Comparison of ENCODE assay signal across 18 cellular contexts in the genomic region with DNA sequence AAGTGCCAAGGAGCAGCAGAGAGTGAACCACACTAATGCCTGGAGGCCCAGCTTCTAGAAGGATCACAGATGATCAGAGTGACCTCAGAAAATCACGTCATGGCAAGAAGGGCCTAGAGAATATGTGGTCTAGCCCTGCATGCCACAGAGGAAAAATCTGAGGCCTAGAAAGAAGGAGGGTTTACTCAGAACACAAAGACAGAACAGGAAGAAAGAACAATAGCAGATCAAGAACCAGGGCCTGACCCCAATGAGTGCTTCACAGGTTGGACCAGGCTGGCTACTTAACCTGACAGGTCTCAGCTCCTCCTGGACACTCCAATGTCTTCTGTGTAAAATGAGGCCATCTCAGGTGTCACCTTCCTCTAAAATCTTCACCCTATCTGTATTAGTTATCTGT. TPM values are rescaled to one million over a fixed set of nuclear protein-coding genes. Genes with fewer than 3 reads are reported as not detected.
DNase-seq lines count a peak whose midpoint lies in the region; ATAC-seq and TF ChIP-seq lines count a peak whose summit lies in the region.
"Had no signal": no experiment of that assay in that cellular context is flagged by ENCODE, and none has a peak within 500 bp of the region (broad histone marks: within the 10 kb centered on the region; RNA-seq: fewer than 3 reads in every experiment).

No MANE protein-coding gene starts in this region.

- peak overlapping the region; percentile 38 for H3K27ac Mint-ChIP-seq in T-helper 2 cell treated with Interferon-gamma antibody and Interleukin-4, amounts not matched to agents 5 μg/mL and 100 μg/mL, for 36 hours
- peak overlapping the region; percentile 17 for H3K27ac Mint-ChIP-seq in activated T-helper 1 cell treated with anti-CD3 and anti-CD28 coated beads, Interleukin-12 subunit alpha, Interleukin-12 subunit beta, Interleukin-2, Interleukin-4 antibody, amounts not matched to agents 30 ng/mL and 10 ng/mL and 1 ng/mL, durations not matched to agents 14 hours and 24 hours and 36 hours
- H3K27ac Mint-ChIP-seq in osteocyte (ENCODE audit: unreplicated experiment), result no peak overlapping the region

- H3K9me3 Mint-ChIP-seq in T-helper 2 cell treated with Interferon-gamma antibody and Interleukin-4, amounts not matched to agents 5 μg/mL and 100 μg/mL, for 36 hours, result peaks cover 15% of the 10 kb centered on the region
- peaks cover 10% of the 10 kb centered on the region for H3K9me3 Mint-ChIP-seq in activated T-helper 1 cell treated with anti-CD3 and anti-CD28 coated beads, Interleukin-12 subunit alpha, Interleukin-12 subunit beta, Interleukin-2, Interleukin-4 antibody, amounts not matched to agents 30 ng/mL and 10 ng/mL and 1 ng/mL, durations not matched to agents 14 hours and 24 hours and 36 hours
- H3K9me3 Mint-ChIP-seq in osteocyte (ENCODE audit: unreplicated experiment), result peaks cover 13% of the 10 kb centered on the region

- peak; percentile 17 for DNase-seq in activated CD8-positive, alpha-beta memory T cell treated with anti-CD3 and anti-CD28 coated beads for 24 hours
- no peak for DNase-seq in activated CD8-positive, alpha-beta memory T cell treated with anti-CD3 and anti-CD28 coated beads, Interleukin-2, amount 50 U/mL, for 4 hours
- no peak for DNase-seq in T-helper 2 cell treated with Interferon-gamma antibody and Interleukin-4, amounts not matched to agents 5 μg/mL and 100 μg/mL, for 36 hours (ENCODE audit: low spot score)
- no peak for DNase-seq in activated T-helper 1 cell treated with anti-CD3 and anti-CD28 coated beads, Interleukin-12 subunit alpha, Interleukin-12 subunit beta, Interleukin-2, Interleukin-4 antibody, amounts not matched to agents 30 ng/mL and 10 ng/mL and 1 ng/mL, durations not matched to agents 14 hours and 24 hours and 36 hours (ENCODE audit: low spot score)
- DNase-seq in osteocyte (ENCODE audit: extremely low spot score, unreplicated experiment) (peak; percentile 34), NCI-H524 treated with DMSO at 0.1 percent for 48 hours (lab: John Stamatoyannopoulos, UW) (no peak), NCI-H1930 (lab: John Stamatoyannopoulos, UW) (no peak)
- DNase-seq: 8988T, AML-193, H7, Karpas-422, MV-4-11, NCI-H1694, NCI-H2081 treated with DMSO at 0.1 percent for 48 hours, NCI-H446, NCI-H526 treated with DMSO at 0.1 percent for 48 hours, OCI-M1 had no signal

- no peak for ATAC-seq in HG02884 (IDR thresholded peaks at IDR 0.05; ENCODE audit: unreplicated experiment)

- H3K36me3 Mint-ChIP-seq in T-helper 2 cell treated with Interferon-gamma antibody and Interleukin-4, amounts not matched to agents 5 μg/mL and 100 μg/mL, for 36 hours (ENCODE audit: low read depth), result no peaks in the 10 kb centered on the region
- no peaks in the 10 kb centered on the region for H3K36me3 Mint-ChIP-seq in activated T-helper 1 cell treated with anti-CD3 and anti-CD28 coated beads, Interleukin-12 subunit alpha, Interleukin-12 subunit beta, Interleukin-2, Interleukin-4 antibody, amounts not matched to agents 30 ng/mL and 10 ng/mL and 1 ng/mL, durations not matched to agents 14 hours and 24 hours and 36 hours (ENCODE audit: low read depth)
- H3K36me3 Mint-ChIP-seq in osteocyte (ENCODE audit: unreplicated experiment), result peaks cover 2% of the 10 kb centered on the region

- TF ChIP-seq CTCF in osteocyte (IDR thresholded peaks at IDR 0.05), result no peak

- H3K4me3 Mint-ChIP-seq in T-helper 2 cell treated with Interferon-gamma antibody and Interleukin-4, amounts not matched to agents 5 μg/mL and 100 μg/mL, for 36 hours, result no peak overlapping the region
- no peak overlapping the region for H3K4me3 Mint-ChIP-seq in activated T-helper 1 cell treated with anti-CD3 and anti-CD28 coated beads, Interleukin-12 subunit alpha, Interleukin-12 subunit beta, Interleukin-2, Interleukin-4 antibody, amounts not matched to agents 30 ng/mL and 10 ng/mL and 1 ng/mL, durations not matched to agents 14 hours and 24 hours and 36 hours
- H3K4me3 Mint-ChIP-seq in osteocyte (ENCODE audit: unreplicated experiment), result no peak overlapping the region

- intact Hi-C loops in activated T-helper 1 cell treated with anti-CD3 and anti-CD28 coated beads, Interleukin-12 subunit alpha, Interleukin-12 subunit beta, Interleukin-2, Interleukin-4 antibody, amounts not matched to agents 30 ng/mL and 10 ng/mL and 1 ng/mL, durations not matched to agents 14 hours and 24 hours and 36 hours (cut with micrococcal nuclease), result no loop called here

- peaks cover 8% of the 10 kb centered on the region for H3K27me3 Mint-ChIP-seq in T-helper 2 cell treated with Interferon-gamma antibody and Interleukin-4, amounts not matched to agents 5 μg/mL and 100 μg/mL, for 36 hours (ENCODE audit: low read depth)
- H3K27me3 Mint-ChIP-seq in activated T-helper 1 cell treated with anti-CD3 and anti-CD28 coated beads, Interleukin-12 subunit alpha, Interleukin-12 subunit beta, Interleukin-2, Interleukin-4 antibody, amounts not matched to agents 30 ng/mL and 10 ng/mL and 1 ng/mL, durations not matched to agents 14 hours and 24 hours and 36 hours (ENCODE audit: insufficient read depth), result peaks cover 9% of the 10 kb centered on the region
- H3K27me3 Mint-ChIP-seq in osteocyte (ENCODE audit: unreplicated experiment), result no peaks in the 10 kb centered on the region

- H3K4me1 Mint-ChIP-seq in T-helper 2 cell treated with Interferon-gamma antibody and Interleukin-4, amounts not matched to agents 5 μg/mL and 100 μg/mL, for 36 hours (ENCODE audit: low read depth), result peaks cover 19% of the 10 kb centered on the region
- peaks cover 13% of the 10 kb centered on the region for H3K4me1 Mint-ChIP-seq in activated T-helper 1 cell treated with anti-CD3 and anti-CD28 coated beads, Interleukin-12 subunit alpha, Interleukin-12 subunit beta, Interleukin-2, Interleukin-4 antibody, amounts not matched to agents 30 ng/mL and 10 ng/mL and 1 ng/mL, durations not matched to agents 14 hours and 24 hours and 36 hours (ENCODE audit: low read depth)
- H3K4me1 Mint-ChIP-seq in osteocyte (ENCODE audit: unreplicated experiment), result no peaks in the 10 kb centered on the region

RNA-seq across cellular contexts. Expression of a gene that starts 14.2 kb away (rescaled TPM):
- total RNA-seq in activated T-helper 1 cell treated with anti-CD3 and anti-CD28 coated beads, Interleukin-12 subunit alpha, Interleukin-12 subunit beta, Interleukin-2, Interleukin-4 antibody, amounts not matched to agents 30 ng/mL and 10 ng/mL and 1 ng/mL, durations not matched to agents 14 hours and 24 hours and 36 hours, result 0.54 and 0.65 TPM in 2 replicates
- total RNA-seq in osteocyte, result 7.8 and 11.3 TPM in 2 replicates

Comparison
In these comparisons a context has a peak if more than half of its experiments do, and no peak if none do; other contexts are left out.
1. DNase-seq: peak in activated CD8-positive, alpha-beta memory T cell treated with anti-CD3 and anti-CD28 coated beads for 24 hours (single experiment) and osteocyte (single experiment); none in activated CD8-positive, alpha-beta memory T cell treated with anti-CD3 and anti-CD28 coated beads, Interleukin-2, amount 50 U/mL, for 4 hours (single experiment), T-helper 2 cell treated with Interferon-gamma antibody and Interleukin-4, amounts not matched to agents 5 μg/mL and 100 μg/mL, for 36 hours (single experiment), activated T-helper 1 cell treated with anti-CD3 and anti-CD28 coated beads, Interleukin-12 subunit alpha, Interleukin-12 subunit beta, Interleukin-2, Interleukin-4 antibody, amounts not matched to agents 30 ng/mL and 10 ng/mL and 1 ng/mL, durations not matched to agents 14 hours and 24 hours and 36 hours (single experiment), NCI-H524 treated with DMSO at 0.1 percent for 48 hours (single experiment) and NCI-H1930 (0 of 2).